In genomic region chr9:126397056-126397455, GRCh38 we compare ENCODE assay signal across 9 cellular contexts.
DNase-seq lines count a peak whose midpoint lies in the region; ATAC-seq, FAIRE-seq and TF ChIP-seq lines count a peak whose summit lies in the region.
"Had no signal": no experiment of that assay in that cellular context is flagged by ENCODE, and none has a peak within 500 bp of the region (broad histone marks: within the 10 kb centered on the region; RNA-seq: fewer than 3 reads in every experiment).

No MANE protein-coding gene starts in this region.

- H3K9me3 ChIP-seq in A549, result no peaks in the 10 kb centered on the region
- H3K9me3 ChIP-seq in heart right ventricle, result no peaks in the 10 kb centered on the region

- H3K36me3 Mint-ChIP-seq in neural crest cell (ENCODE audit: low read depth), result peaks cover 5% of the 10 kb centered on the region

- H3K4me1 ChIP-seq in A549 (peaks cover 10% of the 10 kb centered on the region), heart right ventricle (peaks cover 0 to 41% (median 18%) of the 10 kb centered on the region in 9 donors)

- POLR2A ChIA-PET in A549 (lab: Yijun Ruan, JAX), result no interaction called here

- intact Hi-C loops in heart right ventricle (cut with DNase I), result loop anchor here in 9 of 10 donors (5.0 to 10.0 kb wide), 7 partner anchors 80 to 1642 kb away; no protein-coding TSS in a partner anchor

- TF ChIP-seq EP300 in A549 (IDR thresholded peaks at IDR 0.05), result no peak

- H3K4me3 Mint-ChIP-seq in neural crest cell, result no peak overlapping the region
- H3K4me3 Mint-ChIP-seq: dendritic cell treated with granulocyte-macrophage colony-stimulating factor and Interleukin-4, amounts not matched to agents 40 ng/mL and 50 ng/mL, for 4 days had no signal

- no peak overlapping the region for H3K27ac Mint-ChIP-seq in neural crest cell (ENCODE audit: unreplicated experiment)

- no peak for TF ChIP-seq RAD21 in A549 (conservative IDR thresholded peaks at IDR 0.05 in 1 of 2, IDR thresholded peaks at IDR 0.05 in 1 of 2)

- no peak for TF ChIP-seq POLR2A in A549 (IDR thresholded peaks at IDR 0.05; ENCODE audit: low read length)

- no peaks in the 10 kb centered on the region for H3K27me3 ChIP-seq in heart right ventricle

- peaks cover 17% of the 10 kb centered on the region for H3K4me1 Mint-ChIP-seq in neural crest cell

- peaks cover 0 to 61% (median 4%) of the 10 kb centered on the region in 9 donors for H3K36me3 ChIP-seq in heart right ventricle

- FAIRE-seq in A549 (lab: Jason Lieb, UNC), result no peak

- ATAC-seq in A549 (peak; percentile 35 to 46; a peak in 2 of 6 replicates), GM19468 (IDR thresholded peaks at IDR 0.05; ENCODE audit: extremely low read depth, unreplicated experiment) (peak; percentile 83), HG03575 (IDR thresholded peaks at IDR 0.05; ENCODE audit: extremely low read depth, insufficient number of reproducible peaks, low FRiP score, unreplicated experiment) (peak; percentile 66), heart right ventricle (no peak)

- no peaks in the 10 kb centered on the region for H3K9me3 Mint-ChIP-seq in neural crest cell
- H3K9me3 Mint-ChIP-seq: dendritic cell treated with granulocyte-macrophage colony-stimulating factor and Interleukin-4, amounts not matched to agents 40 ng/mL and 50 ng/mL, for 4 days had no signal

- 94% methylated on average over 5 of the region's 5 CpGs for whole genome bisulfite sequencing in A549 (ENCODE audit: missing lambda C conversion rate)
- 98% methylated on average over 5 of the region's 5 CpGs for WGBS in heart right ventricle, 2 donors

- H3K4me2 ChIP-seq in A549, result no peak overlapping the region

- CTCF ChIA-PET in A549 (lab: Yijun Ruan, JAX), result interaction anchor here (1.1 to 10.3 kb wide), 11 partner anchors 10 to 989 kb away, joined by 3 to 198 read pairs (median 20); no protein-coding TSS in a partner anchor

- H3K4me3 ChIP-seq in A549 (no peak overlapping the region), heart right ventricle (no peak overlapping the region)

- H3K27ac ChIP-seq in A549, result no peak overlapping the region
- H3K27ac ChIP-seq in heart right ventricle, result no peak overlapping the region

- H3K27me3 Mint-ChIP-seq in neural crest cell (ENCODE audit: low read depth), result no peaks in the 10 kb centered on the region
- H3K27me3 Mint-ChIP-seq: dendritic cell treated with granulocyte-macrophage colony-stimulating factor and Interleukin-4, amounts not matched to agents 40 ng/mL and 50 ng/mL, for 4 days had no signal

- TF ChIP-seq CTCF in A549 (IDR thresholded peaks at IDR 0.05) (0 out of 3 replicates have a peak, but pooled peaks have one; percentile 5), neural crest cell (conservative IDR thresholded peaks at IDR 0.05) (peak; percentile 47), heart right ventricle (IDR thresholded peaks at IDR 0.05) (peak in 1 of 9 donors; percentile 16)

- DNase-seq in A549 (ENCODE audit: low read depth in 1 of 2, low spot score in 1 of 2) (peak in 1 of 2 experiments; percentile 10), activated T-cell treated with anti-CD3 and anti-CD28 coated beads for 24 hours (ENCODE audit: low read depth) (peak; percentile 49), neural crest cell (ENCODE audit: low read depth, low spot score) (no peak), heart right ventricle (no peak), NOMO-1 treated with DMSO at 0.1 percent for 48 hours (lab: John Stamatoyannopoulos, UW; ENCODE audit: unreplicated experiment) (no peak), HuH-7 (ENCODE audit: low spot score) (no peak)

TF ChIP-seq in A549, 52 proteins besides CTCF, POLR2A, EP300 and RAD21:
- TF ChIP-seq SREBF2 (IDR thresholded peaks at IDR 0.05) (no peak), KDM5A (IDR thresholded peaks at IDR 0.05) (no peak), HES2 (IDR thresholded peaks at IDR 0.05) (no peak)
TF ChIP-seq in A549: peak in this region for 0.

Comparison
In these comparisons a context has a peak if more than half of its experiments do, and no peak if none do; other contexts are left out.
1. ATAC-seq: peak in A549 (2 of 2), GM19468 (single experiment) and HG03575 (single experiment); none in heart right ventricle (0 of 8).